Comparison of ENCODE assay signal across 27 cellular contexts in the genomic region with DNA sequence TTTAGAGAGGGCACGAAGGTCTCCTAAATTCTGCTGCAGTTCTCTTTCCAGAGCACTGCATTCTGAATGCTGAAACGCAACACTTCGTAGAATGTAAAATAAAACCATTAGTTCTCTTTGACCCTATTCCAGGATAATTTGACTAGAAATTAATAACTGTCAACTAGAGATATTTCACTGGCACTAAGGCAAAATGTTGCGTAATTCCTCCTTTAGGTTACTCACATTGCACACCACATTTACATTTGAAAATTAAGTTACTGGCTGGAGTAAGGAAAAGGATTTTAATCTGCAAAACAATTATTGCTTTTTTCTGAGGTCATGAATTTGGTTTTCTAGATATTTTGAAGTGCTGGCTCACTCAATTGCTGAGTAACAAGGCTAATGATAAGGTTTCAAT. TPM values are rescaled to one million over a fixed set of nuclear protein-coding genes. Genes with fewer than 3 reads are reported as not detected.
"Had no signal": no experiment of that assay in that cellular context is flagged by ENCODE, and none has a peak within 500 bp of the region (broad histone marks: within the 10 kb centered on the region; RNA-seq: fewer than 3 reads in every experiment).

No MANE protein-coding gene starts in this region.

- ATAC-seq: activated CD8-positive, alpha-beta T cell treated with anti-CD3 and anti-CD28 coated beads, Interleukin-2, amount 10 ng/mL, durations not matched to agents 7 days and 5 days; activated T-cell treated with anti-CD3 and anti-CD28 coated beads, Interleukin-2, amount 50 U/mL, for 4 hours; foreskin keratinocyte; lower lobe of right lung; natural killer cell; psoas muscle; right cardiac atrium; stimulated activated naive CD8-positive, alpha-beta T cell treated with anti-CD3 and anti-CD28 coated beads, Interleukin-15, amount 100 ng/mL, for 72 hours had no signal

- H3K79me2 ChIP-seq: hepatocyte had no signal

- H3K36me3 ChIP-seq: ascending aorta, breast epithelium, esophagus squamous epithelium, lower lobe of right lung, ovary, suprapubic skin, transverse colon, vagina had no signal

- H3K4me1 ChIP-seq: ascending aorta, breast epithelium, esophagus squamous epithelium, lower lobe of right lung, psoas muscle, suprapubic skin, transverse colon, vagina had no signal

- H2AFZ ChIP-seq: hepatocyte had no signal

- H3K4me3 ChIP-seq: ascending aorta, breast epithelium, esophagus squamous epithelium, hepatocyte, lower lobe of right lung, ovary, psoas muscle, suprapubic skin, transverse colon, vagina had no signal

- DNase-seq: activated CD4-positive, alpha-beta T cell treated with anti-CD3 and anti-CD28 coated beads, Interleukin-2, amount 10 ng/mL, durations not matched to agents 24 days and 14 days; activated CD4-positive, CD25-positive, alpha-beta regulatory T cell; activated CD8-positive, alpha-beta T cell treated with anti-CD3 and anti-CD28 coated beads, Interleukin-2, amount 10 ng/mL, durations not matched to agents 7 days and 5 days; activated effector memory CD4-positive, alpha-beta T cell treated with anti-CD3 and anti-CD28 coated beads, Interleukin-2, amount 50 U/mL, for 16 hours; activated naive CD4-positive, alpha-beta T cell treated with anti-CD3 and anti-CD28 coated beads, Interleukin-2, amount 50 U/mL, for 16 hours; activated T-cell treated with anti-CD3 and anti-CD28 coated beads, Interleukin-2, amount 50 U/mL, for 4 hours; cerebellar nuclear complex; effector CD4-positive, alpha-beta T cell; esophagus squamous epithelium; lower lobe of right lung; natural killer cell; ovary; psoas muscle; right cardiac atrium; small intestine; stimulated activated CD4-positive, alpha-beta T cell treated with anti-CD3 and anti-CD28 coated beads, Interleukin-15, amount 100 ng/mL, for 24 hours; stimulated activated CD4-positive, alpha-beta T cell treated with anti-CD3 and anti-CD28 coated beads, Interleukin-4, amount 100 ng/mL, for 1 hour; stimulated activated naive CD8-positive, alpha-beta T cell treated with anti-CD3 and anti-CD28 coated beads, Interleukin-15, amount 100 ng/mL, for 72 hours; T-helper 2 cell; transverse colon had no signal

- H3K4me2 ChIP-seq: hepatocyte had no signal

- H3K9me3 ChIP-seq: ascending aorta, breast epithelium, esophagus squamous epithelium, lower lobe of right lung, ovary, psoas muscle, suprapubic skin, transverse colon, vagina had no signal

- H3K27me3 ChIP-seq: ascending aorta, breast epithelium, esophagus squamous epithelium, foreskin keratinocyte, hepatocyte, ovary, suprapubic skin, transverse colon, vagina had no signal

- FAIRE-seq: keratinocyte, small intestine had no signal

- H3K27ac ChIP-seq: ascending aorta, breast epithelium, esophagus squamous epithelium, foreskin keratinocyte, hepatocyte, lower lobe of right lung, ovary, psoas muscle, suprapubic skin, transverse colon, vagina had no signal

RNA-seq across cellular contexts. Expression of a gene that starts 58.0 kb away (rescaled TPM):
- total RNA-seq: activated CD4-positive, alpha-beta T cell treated with anti-CD3 and anti-CD28 coated beads, Interleukin-2, amount 10 ng/mL, durations not matched to agents 24 days and 14 days; activated CD8-positive, alpha-beta T cell treated with anti-CD3 and anti-CD28 coated beads, Interleukin-2, amount 10 ng/mL, durations not matched to agents 7 days and 5 days; activated T-cell treated with anti-CD3 and anti-CD28 coated beads, Interleukin-2, amount 50 U/mL, for 4 hours had no signal
